10 cellular contexts compared by ENCODE assay signal in genomic region chr19:2333027-2333806, GRCh38. TPM values are rescaled to one million over a fixed set of nuclear protein-coding genes. Genes with fewer than 3 reads are reported as not detected.
DNase-seq lines count a peak whose midpoint lies in the region; ATAC-seq lines count a peak whose summit lies in the region.
"Had no signal": no experiment of that assay in that cellular context is flagged by ENCODE, and none has a peak within 500 bp of the region (broad histone marks: within the 10 kb centered on the region; RNA-seq: fewer than 3 reads in every experiment).

No MANE protein-coding gene starts in this region.

- ATAC-seq in T-cell (replicated peaks in 1 of 4) (no peak), HG03565 (IDR thresholded peaks at IDR 0.05; ENCODE audit: unreplicated experiment) (no peak), esophagus mucosa (no peak)

- peaks cover 45 to 55% (median 52%) of the 10 kb centered on the region in 3 donors for H3K4me1 Mint-ChIP-seq in T-cell

- H3K27me3 Mint-ChIP-seq in T-cell = no peaks in the 10 kb centered on the region

- no peaks in the 10 kb centered on the region for H3K27me3 ChIP-seq in mucosa of rectum (ENCODE audit: control insufficient read depth in 2 of 2, insufficient read depth in 2 of 2, low read length in 2 of 2)
- H3K27me3 ChIP-seq: upper lobe of left lung had no signal

- CTCF ChIA-PET in T-cell (lab: Charles Lee) = no interaction called here

- POLR2A ChIA-PET in T-cell (lab: Charles Lee) = no interaction called here

- H3K27ac ChIP-seq in mucosa of rectum (ENCODE audit: low read depth in 2 of 2, low read length in 2 of 2) = peak overlapping the region; percentile 93 to 96
- H3K27ac ChIP-seq: upper lobe of left lung had no signal

- H3K4me1 ChIP-seq in mucosa of rectum (ENCODE audit: control insufficient read depth in 2 of 2, insufficient read depth in 2 of 2, low read length in 2 of 2) = peaks cover 45 to 49% of the 10 kb centered on the region in 2 donors

- peaks cover 5 to 10% of the 10 kb centered on the region in 2 donors for H3K36me3 ChIP-seq in mucosa of rectum (ENCODE audit: control insufficient read depth in 2 of 2, insufficient read depth in 2 of 2, low read length in 2 of 2)

- H3K36me3 Mint-ChIP-seq in T-cell = peaks cover 14% of the 10 kb centered on the region

- H3K9ac ChIP-seq in mucosa of rectum (ENCODE audit: low read depth in 1 of 2, low read length in 2 of 2) = peak overlapping the region; percentile 63 to 68

- DNase-seq in DMS153 treated with DMSO at 0.1 percent for 48 hours (lab: John Stamatoyannopoulos, UW; ENCODE audit: unreplicated experiment) (peak; percentile 88), NCI-H1105 (lab: John Stamatoyannopoulos, UW) (peak; percentile 92), T-cell (no peak), NCI-H524 treated with DMSO at 0.1 percent for 48 hours (lab: John Stamatoyannopoulos, UW) (no peak)
- no peak for DNase-seq in effector CD4-positive, alpha-beta T cell

- H3K4me3 ChIP-seq in mucosa of rectum (ENCODE audit: low read length in 2 of 2) = peak overlapping the region; percentile 45 to 51
- H3K4me3 ChIP-seq: upper lobe of left lung had no signal

- no peaks in the 10 kb centered on the region for H3K9me3 ChIP-seq in mucosa of rectum (ENCODE audit: control insufficient read depth in 2 of 2, low read length in 2 of 2)
- H3K9me3 ChIP-seq: upper lobe of left lung had no signal

- H3K4me3 Mint-ChIP-seq in T-cell = peak overlapping the region in 1 of 3 donors; percentile 73

- peak overlapping the region; percentile 39 to 61 for H3K27ac Mint-ChIP-seq in T-cell

- H3K9me3 Mint-ChIP-seq in T-cell = no peaks in the 10 kb centered on the region

RNA-seq across cellular contexts. Expression of gene SPPL2B, which starts 4.7 kb away (rescaled TPM):
- total RNA-seq in T-cell (100 to 1,000 TPM in 4 of 5 donors, 10 to 100 TPM in 1; 96.5 to 173 (median 133) TPM), esophagus mucosa (18.8 TPM)

RNA-seq across cellular contexts. Expression of gene LSM7, which starts 4.8 kb away (rescaled TPM):
- total RNA-seq in T-cell (100 to 1,000 TPM in 3 of 5 donors, 10 to 100 TPM in 2; 86.7 to 127 (median 107) TPM), esophagus mucosa (98.9 TPM)

RNA-seq across cellular contexts. Expression of gene LINGO3, which starts 25.3 kb away (rescaled TPM):
- total RNA-seq in T-cell = 1 to 10 TPM in 2 of 5 donors, under 1 TPM in 3; 0.23 to 1.7 (median 0.99) TPM
- not detected for total RNA-seq in esophagus mucosa
- total RNA-seq: RPMI7951 had no signal

RNA-seq across cellular contexts. Expression of gene TMPRSS9, which starts 26.8 kb away (rescaled TPM):
- total RNA-seq in T-cell = not detected
- total RNA-seq in esophagus mucosa = not detected
- total RNA-seq: RPMI7951 had no signal

RNA-seq across cellular contexts. Expression of gene PEAK3, which starts 51.2 kb away (rescaled TPM):
- total RNA-seq in T-cell (under 1 TPM in 3 of 5 donors, not detected in 2; 0.22 to 0.49 (median 0.30) TPM), esophagus mucosa (0.08 TPM)

Comparison
In these comparisons a context has a peak if more than half of its experiments do, and no peak if none do; other contexts are left out.
1. DNase-seq: peak in DMS153 treated with DMSO at 0.1 percent for 48 hours (single experiment) and NCI-H1105 (single experiment); none in T-cell (0 of 34), effector CD4-positive, alpha-beta T cell (single experiment) and NCI-H524 treated with DMSO at 0.1 percent for 48 hours (single experiment).